ENCODE assay signal across 35 cellular contexts in genomic region chr7:88402529-88402928, GRCh38.
"Had no signal": no experiment of that assay in that cellular context is flagged by ENCODE, and none has a peak within 500 bp of the region (broad histone marks: within the 10 kb centered on the region; RNA-seq: fewer than 3 reads in every experiment).

No MANE protein-coding gene starts in this region.

- FAIRE-seq: astrocyte, bronchial epithelial cell had no signal

- H3K4me3 ChIP-seq: adrenal gland, ascending aorta, body of pancreas, breast epithelium, cardiac muscle cell had no signal

- H3K36me3 ChIP-seq: adrenal gland, ascending aorta, brain microvascular endothelial cell, breast epithelium, cardiac muscle cell had no signal

- H3K27ac ChIP-seq: adrenal gland, ascending aorta, body of pancreas, brain microvascular endothelial cell, breast epithelium, cardiac muscle cell had no signal

- H3K9me3 ChIP-seq: adrenal gland, ascending aorta, body of pancreas, breast epithelium had no signal

- DNase-seq: activated effector memory CD4-positive, alpha-beta T cell treated with anti-CD3 and anti-CD28 coated beads, Interleukin-2, amount 50 U/mL, for 16 hours; activated effector memory CD4-positive, alpha-beta T cell treated with Interleukin-2 at 50 U/mL for 16 hours; activated gamma-delta T cell; activated gamma-delta T cell treated with Interleukin-2 at 50 U/mL for 16 hours; activated naive CD4-positive, alpha-beta T cell; activated naive CD4-positive, alpha-beta T cell treated with anti-CD3 and anti-CD28 coated beads for 36 hours; activated naive CD4-positive, alpha-beta T cell treated with anti-CD3 and anti-CD28 coated beads, Interleukin-2, amount 10 ng/mL, durations not matched to agents 7 days and 5 days; activated naive CD4-positive, alpha-beta T cell treated with anti-CD3 and anti-CD28 coated beads, Interleukin-2, amount 50 U/mL, for 16 hours; activated naive CD4-positive, alpha-beta T cell treated with Interleukin-2 at 50 U/mL for 16 hours; activated naive CD8-positive, alpha-beta T cell treated with anti-CD3 and anti-CD28 coated beads for 36 hours; activated naive CD8-positive, alpha-beta T cell treated with anti-CD3 and anti-CD28 coated beads, Interleukin-2, amount 10 ng/mL, durations not matched to agents 7 days and 5 days; activated naive CD8-positive, alpha-beta T cell treated with anti-CD3 and anti-CD28 coated beads, Interleukin-2, amount 50 U/mL, for 24 hours; activated T-cell treated with anti-CD3 and anti-CD28 coated beads for 4 hours; activated T-cell treated with anti-CD3 and anti-CD28 coated beads, Interleukin-2, amount 50 U/mL, for 1 hour; activated T-cell treated with anti-CD3 and anti-CD28 coated beads, Interleukin-2, amount 50 U/mL, for 24 hours; activated T-cell treated with anti-CD3 and anti-CD28 coated beads, Interleukin-2, amount 50 U/mL, for 4 hours; activated T-cell treated with anti-CD3 and anti-CD28 coated beads, Interleukin-2, amount 50 U/mL, for 48 hours; activated T-cell treated with anti-CD3 and anti-CD28 coated beads, Interleukin-2, amount 50 U/mL, for 72 hours; adrenal gland; amniotic stem cell; amygdala; anterior cingulate cortex; aorta; body of pancreas; brain microvascular endothelial cell; caudate nucleus; central memory CD4-positive, alpha-beta T cell; cerebellar nuclear complex had no signal

- ATAC-seq: activated naive CD4-positive, alpha-beta T cell treated with anti-CD3 and anti-CD28 coated beads, Interleukin-2, amount 50 U/mL, for 72 hours; activated naive CD8-positive, alpha-beta T cell treated with anti-CD3 and anti-CD28 coated beads, Interleukin-2, amount 50 U/mL, for 24 hours; activated T-cell treated with anti-CD3 and anti-CD28 coated beads, Interleukin-2, amount 50 U/mL, for 4 hours; activated T-cell treated with anti-CD3 and anti-CD28 coated beads, Interleukin-2, amount 50 U/mL, for 72 hours; activated T-helper 17 cell treated with anti-CD3 and anti-CD28 coated beads, Interleukin-2, amount 50 U/mL, for 72 hours; body of pancreas had no signal

- H3K27me3 ChIP-seq: adrenal gland, ascending aorta, body of pancreas, brain microvascular endothelial cell, breast epithelium, cardiac muscle cell had no signal

- H3K4me1 ChIP-seq: adrenal gland, ascending aorta, body of pancreas, breast epithelium had no signal
